Comparison of ENCODE assay signal across 25 cellular contexts in the genomic region with DNA sequence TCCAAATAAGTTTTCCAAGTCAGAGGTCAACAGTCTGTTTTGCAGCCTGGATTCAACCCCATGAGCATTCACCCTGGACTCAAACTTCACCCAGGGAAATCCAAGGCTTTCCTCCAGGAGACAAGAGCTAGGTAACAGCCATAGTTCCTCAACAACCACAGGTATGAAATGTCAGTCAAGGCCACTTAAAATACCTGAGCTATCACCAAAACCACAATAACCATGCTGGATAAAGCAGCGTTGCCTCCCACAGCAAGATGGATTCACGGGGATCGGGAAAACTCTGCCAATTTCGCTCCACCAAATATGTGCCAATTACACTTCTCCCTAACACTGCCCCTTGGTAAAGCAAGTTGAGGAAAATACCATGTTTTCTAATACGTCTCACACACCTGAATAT.
"Had no signal": no experiment of that assay in that cellular context is flagged by ENCODE, and none has a peak within 500 bp of the region (broad histone marks: within the 10 kb centered on the region; RNA-seq: fewer than 3 reads in every experiment).

No MANE protein-coding gene starts in this region.

- H3K36me3 ChIP-seq: left ventricle myocardium inferior, ovary, right lobe of liver, tibial nerve, vagina had no signal

- H3K4me1 Mint-ChIP-seq: memory B cell; stimulated activated memory B cell treated with anti-CD40 and anti-IgM and Interleukin-4, amounts not matched to agents 10 μg/mL and 1 μg/mL and 100 μg/mL, for 72 hours; stimulated activated naive CD8-positive, alpha-beta T cell treated with anti-CD3 and anti-CD28 coated beads, Interleukin-15, amount 100 ng/mL, for 72 hours had no signal

- H3K27ac Mint-ChIP-seq: immature natural killer cell; memory B cell; progenitor cell of endocrine pancreas; stimulated activated memory B cell treated with anti-CD40 and anti-IgM and Interleukin-4, amounts not matched to agents 10 μg/mL and 1 μg/mL and 100 μg/mL, for 72 hours; stimulated activated naive CD8-positive, alpha-beta T cell treated with anti-CD3 and anti-CD28 coated beads, Interleukin-15, amount 100 ng/mL, for 72 hours; type B pancreatic cell had no signal

- H3K27ac ChIP-seq: left ventricle myocardium inferior, ovary, right atrium auricular region, right lobe of liver, tibial nerve, vagina had no signal

- H3K27me3 ChIP-seq: ovary, right atrium auricular region, right lobe of liver, tibial nerve, vagina had no signal

- H3K4me2 ChIP-seq: smooth muscle cell had no signal

- H3K27me3 Mint-ChIP-seq: memory B cell; natural killer cell treated with Interleukin-12 subunit alpha and Interleukin-12 subunit beta and Interleukin-15 and Interleukin-18, amount 100 ng/mL, for 72 hours; progenitor cell of endocrine pancreas; stimulated activated memory B cell treated with anti-CD40 and anti-IgM and Interleukin-4, amounts not matched to agents 10 μg/mL and 1 μg/mL and 100 μg/mL, for 72 hours; stimulated activated naive CD8-positive, alpha-beta T cell treated with anti-CD3 and anti-CD28 coated beads, Interleukin-15, amount 100 ng/mL, for 72 hours had no signal

- H3K4me1 ChIP-seq: left ventricle myocardium inferior, right atrium auricular region, right lobe of liver, tibial nerve, vagina had no signal

- ATAC-seq: mucosa of descending colon; naive thymus-derived CD4-positive, alpha-beta T cell; natural killer cell treated with Interleukin-12 subunit alpha and Interleukin-12 subunit beta and Interleukin-15 and Interleukin-18, amount 100 ng/mL, for 72 hours; right lobe of liver; stimulated activated memory B cell treated with anti-CD40 and anti-IgM and Interleukin-4, amounts not matched to agents 10 μg/mL and 1 μg/mL and 100 μg/mL, for 72 hours; stimulated activated naive CD8-positive, alpha-beta T cell treated with anti-CD3 and anti-CD28 coated beads, Interleukin-15, amount 100 ng/mL, for 72 hours had no signal

- H3K9me3 ChIP-seq: ovary, right lobe of liver, vagina had no signal

- DNase-seq: hypothalamus; immature natural killer cell; left ventricle myocardium inferior; midbrain; mucosa of descending colon; naive thymus-derived CD4-positive, alpha-beta T cell; ovary; right lobe of liver; stimulated activated CD4-positive, alpha-beta T cell treated with anti-CD3 and anti-CD28 coated beads, Interleukin-1b, Interleukin-23, amount 100 ng/mL, for 48 hours; stimulated activated CD4-positive, alpha-beta T cell treated with anti-CD3 and anti-CD28 coated beads, Interleukin-2, amount 100 ng/mL, for 48 hours; stimulated activated CD4-positive, alpha-beta T cell treated with anti-CD3 and anti-CD28 coated beads, Interleukin-4, amount 100 ng/mL, for 4 hours; stimulated activated CD8-positive, alpha-beta memory T cell treated with anti-CD3 and anti-CD28 coated beads, Interleukin-4, amount 100 ng/mL, for 48 hours; stimulated activated naive CD4-positive, alpha-beta T cell treated with Interleukin-2 at 50 U/mL for 16 hours; stimulated activated naive CD8-positive, alpha-beta T cell treated with anti-CD3 and anti-CD28 coated beads, Interleukin-15, amount 100 ng/mL, for 72 hours; substantia nigra had no signal

- H3K9me3 Mint-ChIP-seq: immature natural killer cell; natural killer cell treated with Interleukin-12 subunit alpha and Interleukin-12 subunit beta and Interleukin-15 and Interleukin-18, amount 100 ng/mL, for 72 hours; stimulated activated naive CD8-positive, alpha-beta T cell treated with anti-CD3 and anti-CD28 coated beads, Interleukin-15, amount 100 ng/mL, for 72 hours; type B pancreatic cell had no signal

- H3K4me3 Mint-ChIP-seq: immature natural killer cell; memory B cell; naive thymus-derived CD4-positive, alpha-beta T cell; natural killer cell treated with Interleukin-12 subunit alpha and Interleukin-12 subunit beta and Interleukin-15 and Interleukin-18, amount 100 ng/mL, for 72 hours; stimulated activated memory B cell treated with anti-CD40 and anti-IgM and Interleukin-4, amounts not matched to agents 10 μg/mL and 1 μg/mL and 100 μg/mL, for 72 hours; stimulated activated naive CD8-positive, alpha-beta T cell treated with anti-CD3 and anti-CD28 coated beads, Interleukin-15, amount 100 ng/mL, for 72 hours; type B pancreatic cell had no signal

- H3K36me3 Mint-ChIP-seq: immature natural killer cell; memory B cell; natural killer cell treated with Interleukin-12 subunit alpha and Interleukin-12 subunit beta and Interleukin-15 and Interleukin-18, amount 100 ng/mL, for 72 hours; stimulated activated memory B cell treated with anti-CD40 and anti-IgM and Interleukin-4, amounts not matched to agents 10 μg/mL and 1 μg/mL and 100 μg/mL, for 72 hours; type B pancreatic cell had no signal

- H3K4me3 ChIP-seq: left ventricle myocardium inferior, lung, mucosa of descending colon, ovary, right atrium auricular region, right lobe of liver, smooth muscle cell, tibial nerve, vagina had no signal
